9 cellular contexts compared by ENCODE assay signal in genomic region chr20:93641-94040, GRCh38. TPM values are rescaled to one million over a fixed set of nuclear protein-coding genes. Genes with fewer than 3 reads are reported as not detected.
"Had no signal": no experiment of that assay in that cellular context is flagged by ENCODE, and none has a peak within 500 bp of the region (broad histone marks: within the 10 kb centered on the region; RNA-seq: fewer than 3 reads in every experiment).

No MANE protein-coding gene starts in this region.

- H3K4me3 ChIP-seq: GM12878 had no signal

- ATAC-seq: GM12878 had no signal

- FAIRE-seq: G401.6, GM12878, GM12891, GM12892, GM18507, GM19239 had no signal

- DNase-seq: GDM1, GF-D8 had no signal

RNA-seq across cellular contexts. Expression of gene DEFB125, which starts 6.2 kb away (rescaled TPM):
- total RNA-seq: G401, GM12878 had no signal
- polyA plus RNA-seq: GM12878 had no signal

RNA-seq across cellular contexts. Expression of gene DEFB126, which starts 48.7 kb away (rescaled TPM):
- total RNA-seq: G401, GM12878 had no signal
- polyA plus RNA-seq: GM12878 had no signal
